In the genomic region with DNA sequence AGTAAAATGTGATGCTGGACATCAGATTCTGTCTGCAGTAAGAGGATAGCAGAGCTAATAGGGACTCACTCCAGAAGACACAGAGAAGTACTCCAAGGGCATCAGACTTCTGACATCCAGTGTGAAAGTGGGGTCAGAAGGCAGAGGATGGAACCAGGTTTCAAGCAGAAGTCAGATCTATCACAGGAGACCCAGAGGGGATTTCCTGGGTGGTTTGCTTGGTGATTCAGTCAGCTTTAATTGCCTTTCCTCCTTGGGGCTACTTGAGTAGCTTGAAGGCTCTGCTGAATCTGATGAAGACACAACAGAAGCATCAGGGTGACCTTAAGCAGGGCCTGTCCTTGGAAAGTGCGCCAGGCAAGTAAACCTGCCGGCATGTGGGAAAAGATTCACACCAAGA, we compare ENCODE assay signal across 11 cellular contexts.
DNase-seq lines count a peak whose midpoint lies in the region; ATAC-seq and FAIRE-seq lines count a peak whose summit lies in the region.
"Had no signal": no experiment of that assay in that cellular context is flagged by ENCODE, and none has a peak within 500 bp of the region (broad histone marks: within the 10 kb centered on the region; RNA-seq: fewer than 3 reads in every experiment).

No MANE protein-coding gene starts in this region.

- 94% methylated on average over 2 of the region's 2 CpGs for WGBS in right cardiac atrium

- H3K27me3 ChIP-seq in right cardiac atrium (ENCODE audit: control insufficient read depth, insufficient read depth), result no peaks in the 10 kb centered on the region
- H3K27me3 ChIP-seq: spleen had no signal

- H3K9me3 Mint-ChIP-seq in activated T-helper 17 cell treated with anti-CD3 and anti-CD28 coated beads, Interleukin-2, amount 50 U/mL, for 72 hours, result no peaks in the 10 kb centered on the region

- H3K27me3 Mint-ChIP-seq in activated T-helper 17 cell treated with anti-CD3 and anti-CD28 coated beads, Interleukin-2, amount 50 U/mL, for 72 hours, result no peaks in the 10 kb centered on the region

- intact Hi-C loops in right cardiac atrium (cut with DNase I), result no loop called here

- no peak overlapping the region for H3K27ac ChIP-seq in right cardiac atrium (ENCODE audit: low read length)
- H3K27ac ChIP-seq: spleen had no signal

- H3K4me3 Mint-ChIP-seq in activated T-helper 17 cell treated with anti-CD3 and anti-CD28 coated beads, Interleukin-2, amount 50 U/mL, for 72 hours, result peak overlapping the region; percentile 25

- peak overlapping the region; percentile 29 for H3K27ac Mint-ChIP-seq in activated T-helper 17 cell treated with anti-CD3 and anti-CD28 coated beads, Interleukin-2, amount 50 U/mL, for 72 hours

- FAIRE-seq in GM19239 (lab: Jason Lieb, UNC), result no peak

- in situ Hi-C loops in KBM-7 (cut with MboI; ENCODE audit: low pct_unique_long_range_greater_than_20kb, low sequenced_read_pairs), result no loop called here

- no peaks in the 10 kb centered on the region for H3K9me3 ChIP-seq in right cardiac atrium (ENCODE audit: control insufficient read depth, low read length)
- H3K9me3 ChIP-seq: spleen had no signal

- ATAC-seq in HG02981 (IDR thresholded peaks at IDR 0.05; ENCODE audit: unreplicated experiment) (peak; percentile 69), right cardiac atrium (no peak)
- peak; percentile 92 for ATAC-seq in activated T-helper 17 cell treated with anti-CD3 and anti-CD28 coated beads, Interleukin-2, amount 50 U/mL, for 72 hours (replicated peaks)

- H3K36me3 Mint-ChIP-seq in activated T-helper 17 cell treated with anti-CD3 and anti-CD28 coated beads, Interleukin-2, amount 50 U/mL, for 72 hours (ENCODE audit: low read depth), result no peaks in the 10 kb centered on the region

- no peak overlapping the region for H3K4me3 ChIP-seq in right cardiac atrium (ENCODE audit: low read length)
- H3K4me3 ChIP-seq: spleen had no signal

- peaks cover 38% of the 10 kb centered on the region for H3K4me1 Mint-ChIP-seq in activated T-helper 17 cell treated with anti-CD3 and anti-CD28 coated beads, Interleukin-2, amount 50 U/mL, for 72 hours

- H3K4me1 ChIP-seq in right cardiac atrium (ENCODE audit: control insufficient read depth, insufficient read depth, low read length), result peaks cover 7% of the 10 kb centered on the region

- DNase-seq in stimulated activated CD4-positive, alpha-beta T cell treated with anti-CD3 and anti-CD28 coated beads, Interleukin-15, amount 100 ng/mL, for 24 hours, result peak; percentile 52
- DNase-seq in stimulated activated CD4-positive, alpha-beta T cell treated with anti-CD3 and anti-CD28 coated beads, Interleukin-12 subunit alpha, Interleukin-12 subunit beta, amount 100 ng/mL, for 4 hours, result no peak
- DNase-seq in KBM-7 (no peak), GM19239 (ENCODE audit: insufficient read length, low spot score) (no peak), cerebellar cortex (ENCODE audit: low spot score) (no peak), right cardiac atrium (no peak)
- DNase-seq: amygdala, NCI-H2227 treated with DMSO at 0.1 percent for 48 hours, spleen had no signal

Comparison
In these comparisons a context has a peak if more than half of its experiments do, and no peak if none do; other contexts are left out.
1. ATAC-seq: peak in HG02981 (single experiment) and activated T-helper 17 cell treated with anti-CD3 and anti-CD28 coated beads, Interleukin-2, amount 50 U/mL, for 72 hours (single experiment); none in right cardiac atrium (0 of 2).